Comparison of ENCODE assay signal across 1 cellular context in the genomic region with DNA sequence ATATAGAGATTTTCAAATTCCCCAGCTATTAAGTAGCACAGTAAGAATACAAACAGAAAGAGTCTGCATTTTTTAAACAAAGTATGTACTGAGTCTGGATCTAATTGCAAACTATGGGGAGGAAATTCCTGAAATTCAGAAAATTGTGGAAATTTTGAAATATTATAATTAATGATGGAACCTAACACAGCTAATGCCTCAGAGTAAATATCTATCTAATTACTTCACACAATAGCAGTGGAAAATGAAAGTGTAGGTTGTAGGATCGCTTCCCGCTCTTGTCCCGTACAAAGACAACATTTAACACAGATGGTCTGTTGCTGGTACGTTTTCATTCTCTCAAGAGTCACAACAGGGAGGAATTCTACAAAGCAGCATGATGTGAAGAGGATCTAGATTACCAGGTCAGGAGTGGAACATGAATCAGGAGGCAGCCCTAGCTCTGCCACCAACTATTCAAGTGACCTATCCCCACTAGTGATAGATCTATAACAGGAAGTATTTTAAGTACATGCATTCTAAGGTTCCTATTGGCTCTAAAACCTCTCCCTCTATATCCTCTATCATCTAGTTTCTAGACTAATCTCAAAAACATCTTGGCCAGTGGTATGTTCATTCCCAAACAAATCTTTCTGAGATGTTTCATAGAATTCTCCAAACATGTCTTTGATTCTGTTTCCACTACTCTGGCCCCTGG.
TF ChIP-seq lines count a peak whose summit lies in the region.

No MANE protein-coding gene starts in this region.

TF ChIP-seq in IMR-90, 13 proteins besides CTCF, POLR2A, EP300 and RAD21:
- TF ChIP-seq, protein P1, sequence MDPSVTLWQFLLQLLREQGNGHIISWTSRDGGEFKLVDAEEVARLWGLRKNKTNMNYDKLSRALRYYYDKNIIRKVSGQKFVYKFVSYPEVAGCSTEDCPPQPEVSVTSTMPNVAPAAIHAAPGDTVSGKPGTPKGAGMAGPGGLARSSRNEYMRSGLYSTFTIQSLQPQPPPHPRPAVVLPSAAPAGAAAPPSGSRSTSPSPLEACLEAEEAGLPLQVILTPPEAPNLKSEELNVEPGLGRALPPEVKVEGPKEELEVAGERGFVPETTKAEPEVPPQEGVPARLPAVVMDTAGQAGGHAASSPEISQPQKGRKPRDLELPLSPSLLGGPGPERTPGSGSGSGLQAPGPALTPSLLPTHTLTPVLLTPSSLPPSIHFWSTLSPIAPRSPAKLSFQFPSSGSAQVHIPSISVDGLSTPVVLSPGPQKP (IDR thresholded peaks at IDR 0.05; ENCODE audit: borderline replicate concordance, low read depth, low read length): no peak
- TF ChIP-seq NFE2L2 (IDR thresholded peaks at IDR 0.05; ENCODE audit: low read depth, low read length): no peak
- TF ChIP-seq, protein P2, sequence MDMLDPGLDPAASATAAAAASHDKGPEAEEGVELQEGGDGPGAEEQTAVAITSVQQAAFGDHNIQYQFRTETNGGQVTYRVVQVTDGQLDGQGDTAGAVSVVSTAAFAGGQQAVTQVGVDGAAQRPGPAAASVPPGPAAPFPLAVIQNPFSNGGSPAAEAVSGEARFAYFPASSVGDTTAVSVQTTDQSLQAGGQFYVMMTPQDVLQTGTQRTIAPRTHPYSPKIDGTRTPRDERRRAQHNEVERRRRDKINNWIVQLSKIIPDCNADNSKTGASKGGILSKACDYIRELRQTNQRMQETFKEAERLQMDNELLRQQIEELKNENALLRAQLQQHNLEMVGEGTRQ (IDR thresholded peaks at IDR 0.05; ENCODE audit: low read depth, low read length): no peak
- no peak for TF ChIP-seq SMC3 (IDR thresholded peaks at IDR 0.05; ENCODE audit: low read depth, low read length)
- no peak for TF ChIP-seq MXI1 (IDR thresholded peaks at IDR 0.05; ENCODE audit: borderline replicate concordance, low read depth, low read length)
- TF ChIP-seq CEBPB (IDR thresholded peaks at IDR 0.05; ENCODE audit: low read depth, low read length): no peak
- no peak for TF ChIP-seq FOS (IDR thresholded peaks at IDR 0.05; ENCODE audit: low read depth, low read length)
- no peak for TF ChIP-seq MAZ (IDR thresholded peaks at IDR 0.05; ENCODE audit: borderline replicate concordance, low read depth, low read length)
